Comparison of ENCODE assay signal across 11 cellular contexts in genomic region chr1:225447649-225448048, GRCh38. TPM values are rescaled to one million over a fixed set of nuclear protein-coding genes. Genes with fewer than 3 reads are reported as not detected.
DNase-seq lines count a peak whose midpoint lies in the region; ATAC-seq and TF ChIP-seq lines count a peak whose summit lies in the region.
"Had no signal": no experiment of that assay in that cellular context is flagged by ENCODE, and none has a peak within 500 bp of the region (broad histone marks: within the 10 kb centered on the region; RNA-seq: fewer than 3 reads in every experiment).

No MANE protein-coding gene starts in this region.

- no peaks in the 10 kb centered on the region for H3K27me3 ChIP-seq in esophagus (ENCODE audit: control insufficient read depth in 1 of 2, insufficient read depth in 2 of 2, low read length in 2 of 2)
- no peaks in the 10 kb centered on the region for H3K27me3 ChIP-seq in tibial nerve
- H3K27me3 ChIP-seq in smooth muscle cell (ENCODE audit: low read depth), result no peaks in the 10 kb centered on the region

- DNase-seq in T-helper 2 cell treated with Interferon-gamma antibody and Interleukin-4, amounts not matched to agents 5 μg/mL and 100 μg/mL, for 36 hours (ENCODE audit: low spot score), result no peak
- DNase-seq in T-helper 2 cell, result no peak
- peak; percentile 82 for DNase-seq in midbrain (lab: John Stamatoyannopoulos, UW)
- DNase-seq in tibial nerve (ENCODE audit: low spot score in 2 of 2), result peak; percentile 15 to 45
- DNase-seq in A172 (ENCODE audit: low spot score), result no peak
- DNase-seq in smooth muscle cell (lab: John Stamatoyannopoulos, UW; ENCODE audit: unreplicated experiment), result no peak
- DNase-seq: activated B cell treated with CpG ODN at 0.5 μM for 24 hours, dermis blood vessel endothelial cell had no signal

- peaks cover 4% of the 10 kb centered on the region for H3K9me3 Mint-ChIP-seq in T-helper 2 cell treated with Interferon-gamma antibody and Interleukin-4, amounts not matched to agents 5 μg/mL and 100 μg/mL, for 36 hours
- H3K9me3 Mint-ChIP-seq: activated B cell treated with CpG ODN at 0.5 μM for 24 hours had no signal

- peaks cover 43% of the 10 kb centered on the region for H3K4me1 Mint-ChIP-seq in T-helper 2 cell treated with Interferon-gamma antibody and Interleukin-4, amounts not matched to agents 5 μg/mL and 100 μg/mL, for 36 hours (ENCODE audit: low read depth)

- H3K9me3 ChIP-seq in esophagus (ENCODE audit: control insufficient read depth in 2 of 2, insufficient read depth in 1 of 2, low read depth in 1 of 2, low read length in 1 of 2) (no peaks in the 10 kb centered on the region), tibial nerve (no peaks in the 10 kb centered on the region), smooth muscle cell (replicated peaks; ENCODE audit: low read depth) (no peaks in the 10 kb centered on the region)
- H3K9me3 ChIP-seq: A549 had no signal

- H3K4me2 ChIP-seq in smooth muscle cell, result no peak overlapping the region
- H3K4me2 ChIP-seq: A549 had no signal

- H3K79me2 ChIP-seq in smooth muscle cell (ENCODE audit: low read depth), result no peaks in the 10 kb centered on the region

- H2AFZ ChIP-seq in smooth muscle cell (ENCODE audit: low read depth), result no peak overlapping the region

- H3K4me1 ChIP-seq in esophagus (ENCODE audit: control insufficient read depth in 2 of 2, insufficient read depth in 2 of 2, low read length in 1 of 2) (peaks cover 13 to 27% of the 10 kb centered on the region in 2 donors), tibial nerve (peaks cover 0 to 48% (median 22%) of the 10 kb centered on the region in 4 donors), smooth muscle cell (ENCODE audit: low read depth) (no peaks in the 10 kb centered on the region)

- H3K9ac ChIP-seq in smooth muscle cell (ENCODE audit: low read depth), result no peak overlapping the region

- no peak for TF ChIP-seq POLR2A in tibial nerve (IDR thresholded peaks at IDR 0.05)

- H3K27ac ChIP-seq in esophagus (ENCODE audit: low read depth in 2 of 2, low read length in 1 of 2), result peak overlapping the region; percentile 92 to 97
- H3K27ac ChIP-seq in tibial nerve, result peak overlapping the region in 3 of 4 donors; percentile 66 to 77 (median 68)
- H3K27ac ChIP-seq in smooth muscle cell (ENCODE audit: low read depth), result no peak overlapping the region

- no peak for ATAC-seq in GM18870 (IDR thresholded peaks at IDR 0.05; ENCODE audit: unreplicated experiment)

- TF ChIP-seq CTCF in tibial nerve (IDR thresholded peaks at IDR 0.05) (no peak), smooth muscle cell (IDR thresholded peaks at IDR 0.05; ENCODE audit: borderline replicate concordance, insufficient read depth, poor library complexity, severe bottlenecking) (no peak)

- no peak overlapping the region for H3K4me3 ChIP-seq in esophagus (ENCODE audit: low read depth in 1 of 2, low read length in 2 of 2)
- peak overlapping the region in 1 of 4 donors; percentile 0 for H3K4me3 ChIP-seq in tibial nerve
- H3K4me3 ChIP-seq in smooth muscle cell, result no peak overlapping the region
- H3K4me3 ChIP-seq: A549 had no signal

- H3K36me3 Mint-ChIP-seq in T-helper 2 cell treated with Interferon-gamma antibody and Interleukin-4, amounts not matched to agents 5 μg/mL and 100 μg/mL, for 36 hours (ENCODE audit: low read depth), result peaks cover 9% of the 10 kb centered on the region

- WGBS in esophagus, 2 donors, result 41 to 53% methylated on average over 6 to 7 of the region's 7 CpGs
- 6 to 18% methylated on average over 7 of the region's 7 CpGs for WGBS in tibial nerve, 2 donors
- 73% methylated on average over 7 of the region's 7 CpGs for WGBS in smooth muscle cell (ENCODE audit: low lambda C conversion rate)

- H4K20me1 ChIP-seq in smooth muscle cell (ENCODE audit: low read depth), result no peaks in the 10 kb centered on the region

- H3K36me3 ChIP-seq in esophagus (ENCODE audit: control insufficient read depth in 2 of 2, insufficient read depth in 2 of 2, low read length in 1 of 2) (no peaks in the 10 kb centered on the region), tibial nerve (no peaks in the 10 kb centered on the region), smooth muscle cell (ENCODE audit: low read depth) (no peaks in the 10 kb centered on the region)

- no peaks in the 10 kb centered on the region for H3F3A ChIP-seq in smooth muscle cell (ENCODE audit: low read depth)

- TF ChIP-seq EP300 in tibial nerve (IDR thresholded peaks at IDR 0.05), result peak in 1 of 2 donors; percentile 4

- no peak overlapping the region for H3K4me3 Mint-ChIP-seq in T-helper 2 cell treated with Interferon-gamma antibody and Interleukin-4, amounts not matched to agents 5 μg/mL and 100 μg/mL, for 36 hours
- H3K4me3 Mint-ChIP-seq: activated B cell treated with CpG ODN at 0.5 μM for 24 hours had no signal

- peaks cover 3% of the 10 kb centered on the region for H3K27me3 Mint-ChIP-seq in T-helper 2 cell treated with Interferon-gamma antibody and Interleukin-4, amounts not matched to agents 5 μg/mL and 100 μg/mL, for 36 hours (ENCODE audit: low read depth)
- H3K27me3 Mint-ChIP-seq: activated B cell treated with CpG ODN at 0.5 μM for 24 hours had no signal

- peak overlapping the region; percentile 1 for H3K27ac Mint-ChIP-seq in T-helper 2 cell treated with Interferon-gamma antibody and Interleukin-4, amounts not matched to agents 5 μg/mL and 100 μg/mL, for 36 hours
- H3K27ac Mint-ChIP-seq: activated B cell treated with CpG ODN at 0.5 μM for 24 hours had no signal

RNA-seq across cellular contexts. Expression of gene LBR, which starts 19.8 kb away (rescaled TPM):
- 10 to 100 TPM; 18.0 to 21.0 TPM for polyA plus RNA-seq in esophagus
- 10 to 100 TPM; 17.7 to 30.8 (median 25.1) TPM for total RNA-seq in tibial nerve
- total RNA-seq in A172 (2014; rRNA removed; shearing (Covaris generic)), result 71.0 and 72.5 TPM in 2 replicates
- total RNA-seq in smooth muscle cell, result 33.4 and 43.6 TPM in 2 replicates
- polyA plus RNA-seq in smooth muscle cell, result 16.6 and 24.8 TPM in 2 replicates

Comparison
In these comparisons a context has a peak if more than half of its experiments do, and no peak if none do; other contexts are left out.
1. DNase-seq: peak in midbrain (single experiment) and tibial nerve (2 of 2); none in T-helper 2 cell treated with Interferon-gamma antibody and Interleukin-4, amounts not matched to agents 5 μg/mL and 100 μg/mL, for 36 hours (single experiment), T-helper 2 cell (0 of 5), A172 (single experiment) and smooth muscle cell (single experiment).